ENCODE assay signal across 16 cellular contexts in the genomic region with DNA sequence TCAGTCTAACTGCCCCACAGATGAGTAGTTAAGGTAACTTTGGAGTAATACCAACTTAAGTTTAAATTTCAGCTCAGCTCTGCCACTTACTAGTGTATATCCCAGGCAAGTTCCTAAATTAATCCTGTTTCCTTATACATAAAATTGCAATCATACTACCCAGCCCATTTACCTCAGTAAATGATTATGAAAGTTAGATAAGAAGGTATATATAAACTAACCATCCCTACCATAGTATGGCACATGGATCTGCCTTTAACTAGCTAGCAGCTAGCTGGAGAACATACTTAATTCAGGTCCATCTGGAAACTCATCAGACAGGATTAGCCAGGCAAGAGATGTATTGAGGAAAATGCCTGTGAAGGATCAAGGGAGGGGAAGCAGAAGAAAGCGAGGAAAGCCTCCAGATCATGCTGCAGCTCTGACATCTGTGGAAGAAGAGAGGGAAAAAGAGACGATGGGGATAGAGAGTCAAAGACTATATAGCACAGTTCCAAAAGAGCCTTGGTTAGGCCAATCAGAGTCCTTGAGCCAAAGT. TPM values are rescaled to one million over a fixed set of nuclear protein-coding genes. Genes with fewer than 3 reads are reported as not detected.
DNase-seq lines count a peak whose midpoint lies in the region; ATAC-seq and TF ChIP-seq lines count a peak whose summit lies in the region.
"Had no signal": no experiment of that assay in that cellular context is flagged by ENCODE, and none has a peak within 500 bp of the region (broad histone marks: within the 10 kb centered on the region; RNA-seq: fewer than 3 reads in every experiment).

No MANE protein-coding gene starts in this region.

- no peaks in the 10 kb centered on the region for H3K27me3 ChIP-seq in WERI-Rb-1 (ENCODE audit: insufficient read depth, low read depth, severe bottlenecking)
- H3K27me3 ChIP-seq: BLaER1 treated with 17β-estradiol and CSF1 and Interleukin-3, amounts not matched to agents 10 nM and 100 nM had no signal

- peaks cover 2% of the 10 kb centered on the region for H3K27me3 Mint-ChIP-seq in endothelial cell (ENCODE audit: unreplicated experiment)
- H3K27me3 Mint-ChIP-seq: B cell had no signal

- no peak overlapping the region for H3K27ac Mint-ChIP-seq in endothelial cell (ENCODE audit: unreplicated experiment)
- H3K27ac Mint-ChIP-seq: B cell; CD8-positive, alpha-beta T cell had no signal

- DNase-seq in NCI-H82 (lab: John Stamatoyannopoulos, UW) = peak; percentile 81
- peak; percentile 53 for DNase-seq in WERI-Rb-1
- no peak for DNase-seq in mucosa of descending colon
- DNase-seq in endothelial cell (ENCODE audit: low spot score) = no peak
- no peak for DNase-seq in RKO (ENCODE audit: low spot score)
- DNase-seq in stimulated activated CD8-positive, alpha-beta memory T cell treated with anti-CD3 and anti-CD28 coated beads, Interleukin-4, amount 100 ng/mL, for 48 hours = no peak
- DNase-seq: Calu3; CD8-positive, alpha-beta T cell; DMS 273 treated with DMSO at 0.1 percent for 48 hours; DMS79; GDM1; GM23248 had no signal

- H3K9me3 ChIP-seq in HEK293 (ENCODE audit: control insufficient read depth, insufficient read depth, low read depth, low read length) (no peaks in the 10 kb centered on the region), WERI-Rb-1 (ENCODE audit: severe bottlenecking) (no peaks in the 10 kb centered on the region), mucosa of descending colon (no peaks in the 10 kb centered on the region)
- H3K9me3 ChIP-seq: BLaER1 treated with 17β-estradiol and CSF1 and Interleukin-3, amounts not matched to agents 10 nM and 100 nM; HAP-1 had no signal

- peak; percentile 87 for ATAC-seq in mucosa of descending colon
- ATAC-seq: CD8-positive, alpha-beta T cell had no signal

- H3K4me3 ChIP-seq in HEK293 (ENCODE audit: low read depth, low read length) (no peak overlapping the region), WERI-Rb-1 (ENCODE audit: low read depth, low read length) (no peak overlapping the region), mucosa of descending colon (no peak overlapping the region)
- H3K4me3 ChIP-seq: BLaER1 treated with 17β-estradiol and CSF1 and Interleukin-3, amounts not matched to agents 10 nM and 100 nM; GM23248; HAP-1 had no signal

- no peaks in the 10 kb centered on the region for H3K9me3 Mint-ChIP-seq in endothelial cell (ENCODE audit: unreplicated experiment)
- H3K9me3 Mint-ChIP-seq: CD8-positive, alpha-beta T cell had no signal

- H3K27ac ChIP-seq in HEK293 (ENCODE audit: extremely low read depth, low read depth, low read length) (no peak overlapping the region), WERI-Rb-1 (no peak overlapping the region)
- H3K27ac ChIP-seq: BLaER1 treated with 17β-estradiol and CSF1 and Interleukin-3, amounts not matched to agents 10 nM and 100 nM; GM23248 had no signal

- no peak overlapping the region for H3K4me3 Mint-ChIP-seq in endothelial cell (ENCODE audit: unreplicated experiment)
- H3K4me3 Mint-ChIP-seq: B cell; CD8-positive, alpha-beta T cell had no signal

- H3K4me1 ChIP-seq in HEK293 (ENCODE audit: control insufficient read depth, insufficient read depth, low read length) (no peaks in the 10 kb centered on the region), mucosa of descending colon (ENCODE audit: low read depth) (no peaks in the 10 kb centered on the region)
- H3K4me1 ChIP-seq: HAP-1 had no signal

- TF ChIP-seq CTCF in HEK293 (tag by site-specific recombination; IDR thresholded peaks at IDR 0.05) (no peak), WERI-Rb-1 (IDR thresholded peaks at IDR 0.05; ENCODE audit: low read depth, low read length) (no peak), mucosa of descending colon (IDR thresholded peaks at IDR 0.05) (no peak), endothelial cell (IDR thresholded peaks at IDR 0.05; ENCODE audit: unreplicated experiment) (no peak)

- H3K36me3 ChIP-seq in HEK293 (ENCODE audit: control insufficient read depth in 2 of 2, insufficient read depth in 1 of 2, low read length in 2 of 2) (no peaks in the 10 kb centered on the region), WERI-Rb-1 (no peaks in the 10 kb centered on the region), mucosa of descending colon (ENCODE audit: low read depth) (no peaks in the 10 kb centered on the region)
- H3K36me3 ChIP-seq: BLaER1 treated with 17β-estradiol and CSF1 and Interleukin-3, amounts not matched to agents 10 nM and 100 nM; HAP-1 had no signal

- POLR2A ChIA-PET in HEK293 (lab: Yijun Ruan, JAX) = no interaction called here

- intact Hi-C loops in mucosa of descending colon (cut with DNase I, micrococcal nuclease) = no loop called here

- CTCF ChIA-PET in HEK293 (lab: Yijun Ruan, JAX) = no interaction called here

- H3K4me1 Mint-ChIP-seq in endothelial cell (ENCODE audit: unreplicated experiment) = peaks cover 3% of the 10 kb centered on the region
- H3K4me1 Mint-ChIP-seq: B cell had no signal

- no peaks in the 10 kb centered on the region for H3K36me3 Mint-ChIP-seq in endothelial cell (ENCODE audit: low read depth, unreplicated experiment)
- H3K36me3 Mint-ChIP-seq: CD8-positive, alpha-beta T cell had no signal

TF ChIP-seq in HEK293, 187 proteins besides CTCF, POLR2A, EP300 and RAD21:
- TF ChIP-seq ZBTB17 (tag by site-specific recombination; IDR thresholded peaks at IDR 0.05) (0 out of 2 replicates have a peak, but pooled peaks have one; percentile 21), REPIN1 (tag by site-specific recombination; IDR thresholded peaks at IDR 0.05; ENCODE audit: low read depth) (no peak), SCRT2 (tag by site-specific recombination; IDR thresholded peaks at IDR 0.05) (no peak)

RNA-seq across cellular contexts. Expression of a gene that starts 8.0 kb away (rescaled TPM):
- 100 to 1,000 TPM in 2 of 3 donors, 10 to 100 TPM in 1; 97.1 to 132 (median 103) TPM for total RNA-seq in mucosa of descending colon
- 202 TPM for total RNA-seq in endothelial cell (ENCODE audit: unreplicated experiment)

Comparison
In these comparisons a context has a peak if more than half of its experiments do, and no peak if none do; other contexts are left out.
1. DNase-seq: peak in NCI-H82 (single experiment) and WERI-Rb-1 (single experiment); none in mucosa of descending colon (0 of 3), endothelial cell (single experiment), RKO (single experiment) and stimulated activated CD8-positive, alpha-beta memory T cell treated with anti-CD3 and anti-CD28 coated beads, Interleukin-4, amount 100 ng/mL, for 48 hours (single experiment).